8 cellular contexts compared by ENCODE assay signal in genomic region chr1:111139234-111139955, GRCh38. TPM values are rescaled to one million over a fixed set of nuclear protein-coding genes. Genes with fewer than 3 reads are reported as not detected.
DNase-seq lines count a peak whose midpoint lies in the region; ATAC-seq, FAIRE-seq and TF ChIP-seq lines count a peak whose summit lies in the region.

No MANE protein-coding gene starts in this region.

- peak overlapping the region; percentile 96 to 100 (median 99) for H3K4me3 Mint-ChIP-seq in brain

- peaks cover 14% of the 10 kb centered on the region for H3K27me3 Mint-ChIP-seq in brain

- H3K36me3 Mint-ChIP-seq in brain, result peaks cover 22% of the 10 kb centered on the region

- peaks cover 58% of the 10 kb centered on the region for H3K4me1 Mint-ChIP-seq in brain

- peak overlapping the region; percentile 85 for H3K4me2 ChIP-seq in skeletal muscle satellite cell (ENCODE audit: low read length)

- H3K9ac ChIP-seq in iPS-18a (ENCODE audit: low read length), result peak overlapping the region; percentile 92
- peak overlapping the region; percentile 93 for H3K9ac ChIP-seq in skeletal muscle satellite cell (ENCODE audit: low read depth, low read length)

- peak overlapping the region; percentile 97 to 99 (median 99) for H3K27ac Mint-ChIP-seq in brain

- peak; percentile 73 for DNase-seq in ELR (ENCODE audit: low read depth)
- no peak for DNase-seq in LNCaP clone FGC (ENCODE audit: low read depth)
- DNase-seq in SJCRH30, result peak; percentile 72 to 76
- no peak for DNase-seq in D721Med (ENCODE audit: insufficient read length, low spot score)

- H3K9me3 ChIP-seq in SJCRH30 (replicated peaks), result no peaks in the 10 kb centered on the region
- no peaks in the 10 kb centered on the region for H3K9me3 ChIP-seq in iPS-18a (ENCODE audit: control insufficient read depth, low read depth, low read length)
- no peaks in the 10 kb centered on the region for H3K9me3 ChIP-seq in skeletal muscle satellite cell (replicated peaks; ENCODE audit: low read length)

- H3K27ac ChIP-seq in SJCRH30 (peak overlapping the region; percentile 86), iPS-18a (ENCODE audit: low read length) (peak overlapping the region; percentile 93)

- H3K4me1 ChIP-seq in SJCRH30, result peaks cover 4% of the 10 kb centered on the region; the same call in 1 of the 2 replicates
- peaks cover 18% of the 10 kb centered on the region for H3K4me1 ChIP-seq in iPS-18a (ENCODE audit: control insufficient read depth, low read depth, low read length)
- peaks cover 24% of the 10 kb centered on the region for H3K4me1 ChIP-seq in skeletal muscle satellite cell (ENCODE audit: control insufficient read depth, insufficient read depth, low read length)

- no peaks in the 10 kb centered on the region for H3K9me3 Mint-ChIP-seq in brain

- H3K4me3 ChIP-seq in LNCaP clone FGC (ENCODE audit: low read depth, low read length) (peak overlapping the region; percentile 91), SJCRH30 (peak overlapping the region; percentile 89), iPS-18a (ENCODE audit: low read length) (peak overlapping the region; percentile 98), skeletal muscle satellite cell (ENCODE audit: low read length) (peak overlapping the region; percentile 93)

- H3K27me3 ChIP-seq in SJCRH30 (no peaks in the 10 kb centered on the region), iPS-18a (ENCODE audit: control insufficient read depth, insufficient read depth, low read length) (no peaks in the 10 kb centered on the region), skeletal muscle satellite cell (ENCODE audit: control insufficient read depth, insufficient read depth, low read length) (no peaks in the 10 kb centered on the region)

- peaks cover 15% of the 10 kb centered on the region; the same call in 1 of the 2 replicates for H3K36me3 ChIP-seq in SJCRH30
- peaks cover 12% of the 10 kb centered on the region for H3K36me3 ChIP-seq in iPS-18a (ENCODE audit: control insufficient read depth, low read depth, low read length)
- H3K36me3 ChIP-seq in skeletal muscle satellite cell (ENCODE audit: insufficient read depth, low read length), result peaks cover 11% of the 10 kb centered on the region

- peak; percentile 31 for ATAC-seq in GM21825 (IDR thresholded peaks at IDR 0.05; ENCODE audit: unreplicated experiment)

- no peak for TF ChIP-seq CTCF in LNCaP clone FGC (IDR thresholded peaks at IDR 0.05; ENCODE audit: control insufficient read depth, extremely low read depth, insufficient read depth)
- peak in 1 of 2 experiments; percentile 3 for TF ChIP-seq CTCF in brain (conservative IDR thresholded peaks at IDR 0.05)
- no peak for TF ChIP-seq CTCF in D721Med (IDR thresholded peaks at IDR 0.05; ENCODE audit: insufficient read depth, missing control alignments)

- FAIRE-seq in D721Med (lab: Jason Lieb, UNC), result no peak

RNA-seq across cellular contexts. Expression of gene DRAM2, which starts 0.5 kb away (rescaled TPM):
- total RNA-seq in SJCRH30 (2014; rRNA removed; shearing (Covaris generic)), result 47.3 and 56.1 TPM in 2 replicates
- 59.3 TPM for polyA plus RNA-seq in brain (ENCODE audit: insufficient read depth, low read depth, low replicate concordance)
- total RNA-seq in skeletal muscle satellite cell (2012; rRNA removed), result 32.2 and 41.1 TPM in 2 replicates

RNA-seq across cellular contexts. Expression of gene CEPT1, which starts 0.6 kb away (rescaled TPM):
- 31.0 and 39.4 TPM in 2 replicates for total RNA-seq in SJCRH30 (2014; rRNA removed; shearing (Covaris generic))
- 18.5 TPM for polyA plus RNA-seq in brain (ENCODE audit: insufficient read depth, low read depth, low replicate concordance)
- total RNA-seq in skeletal muscle satellite cell (2012; rRNA removed), result 32.5 and 38.0 TPM in 2 replicates

Comparison
In these comparisons a context has a peak if more than half of its experiments do, and no peak if none do; other contexts are left out.
1. DNase-seq: peak in ELR (single experiment) and SJCRH30 (2 of 2); none in LNCaP clone FGC (single experiment) and D721Med (single experiment).
2. Peak in every context shown above with its lines, with median percentiles within 50 percentile points of each other: H3K4me3 ChIP-seq.